8 cellular contexts compared by ENCODE assay signal in the genomic region with DNA sequence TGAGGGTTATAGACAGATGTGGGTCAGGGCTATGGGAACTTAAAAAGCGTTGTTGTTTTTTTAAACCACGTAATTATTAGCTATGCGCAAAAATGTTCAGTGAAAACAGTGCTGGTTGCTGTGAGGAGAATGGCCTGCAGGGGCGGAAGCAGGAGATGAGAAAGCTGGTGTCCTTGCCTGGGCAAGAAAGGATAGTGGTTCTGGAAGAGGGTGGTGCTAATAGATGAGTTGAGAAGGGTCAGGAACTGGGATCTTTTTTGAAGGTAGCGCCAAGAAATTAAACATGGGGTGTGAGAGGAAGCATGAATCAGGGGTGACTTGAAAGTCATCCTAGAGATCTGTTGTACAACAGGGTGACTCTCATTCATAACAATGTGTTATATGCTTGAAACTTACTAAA. TPM values are rescaled to one million over a fixed set of nuclear protein-coding genes. Genes with fewer than 3 reads are reported as not detected.
A peak's percentile ranks its signal among the peaks of the same experiment; 100 is the strongest.
DNase-seq lines count a peak whose midpoint lies in the region; ATAC-seq and TF ChIP-seq lines count a peak whose summit lies in the region.

No MANE protein-coding gene starts in this region.

- ATAC-seq in WTC11 (no peak), memory B cell (ENCODE audit: low read depth) (no peak), GM18502 (IDR thresholded peaks at IDR 0.05; ENCODE audit: poor library complexity, unreplicated experiment) (no peak)

- peaks cover 24% of the 10 kb centered on the region for H3K4me1 Mint-ChIP-seq in WTC11
- peaks cover 44% of the 10 kb centered on the region for H3K4me1 Mint-ChIP-seq in memory B cell

- H3K4me3 Mint-ChIP-seq in WTC11: no peak overlapping the region
- H3K4me3 Mint-ChIP-seq in memory B cell: no peak overlapping the region

- H3K9me3 Mint-ChIP-seq in WTC11 (no peaks in the 10 kb centered on the region), memory B cell (no peaks in the 10 kb centered on the region)

- H3K27ac Mint-ChIP-seq in WTC11 (peak overlapping the region; percentile 92), memory B cell (peak overlapping the region; percentile 85)

- H3K27me3 Mint-ChIP-seq in WTC11 (ENCODE audit: low read depth) (no peaks in the 10 kb centered on the region; the same call in 1 of the 2 replicates), memory B cell (no peaks in the 10 kb centered on the region)

- peaks cover 6% of the 10 kb centered on the region; the same call in 1 of the 2 replicates for H3K36me3 Mint-ChIP-seq in WTC11
- peaks cover 2% of the 10 kb centered on the region for H3K36me3 Mint-ChIP-seq in memory B cell

- DNase-seq in Caki2 (ENCODE audit: low read depth): peak; percentile 74
- peak; percentile 60 for DNase-seq in HS-27A (ENCODE audit: low read depth)
- no peak for DNase-seq in WTC11 (ENCODE audit: low spot score)
- DNase-seq in memory B cell (ENCODE audit: low spot score in 2 of 2): no peak
- DNase-seq in RPMI8226: no peak
- DNase-seq in NCI-H1417 treated with DMSO at 0.1 percent for 48 hours (lab: John Stamatoyannopoulos, UW): no peak
- DNase-seq in activated effector memory CD4-positive, alpha-beta T cell treated with Interleukin-2 at 50 U/mL for 16 hours: no peak

- in situ Hi-C loops in Caki2 (cut with HindIII; ENCODE audit: low pct_unique_long_range_greater_than_20kb, low sequenced_read_pairs): no loop called here

- POLR2A ChIA-PET in WTC11 (lab: Charles Lee): interaction anchor here (1.5 kb wide), 1 partner anchor 91 kb away, joined by 3 read pairs; no protein-coding TSS in a partner anchor

- CTCF ChIA-PET in WTC11 (lab: Charles Lee): interaction anchor here (1.0 to 1.9 kb wide), 11 partner anchors 9 to 91 kb away, joined by 3 to 16 read pairs (median 4); no protein-coding TSS in a partner anchor

- TF ChIP-seq CTCF in WTC11 (IDR thresholded peaks at IDR 0.05): no peak

TF ChIP-seq in WTC11, 78 proteins besides CTCF, POLR2A, EP300 and RAD21 (continues in another document):
- TF ChIP-seq, protein P1, sequence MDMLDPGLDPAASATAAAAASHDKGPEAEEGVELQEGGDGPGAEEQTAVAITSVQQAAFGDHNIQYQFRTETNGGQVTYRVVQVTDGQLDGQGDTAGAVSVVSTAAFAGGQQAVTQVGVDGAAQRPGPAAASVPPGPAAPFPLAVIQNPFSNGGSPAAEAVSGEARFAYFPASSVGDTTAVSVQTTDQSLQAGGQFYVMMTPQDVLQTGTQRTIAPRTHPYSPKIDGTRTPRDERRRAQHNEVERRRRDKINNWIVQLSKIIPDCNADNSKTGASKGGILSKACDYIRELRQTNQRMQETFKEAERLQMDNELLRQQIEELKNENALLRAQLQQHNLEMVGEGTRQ (CRISPR knock-in tag; IDR thresholded peaks at IDR 0.05): no peak
- TF ChIP-seq IRF2 (CRISPR knock-in tag; IDR thresholded peaks at IDR 0.05; ENCODE audit: borderline replicate concordance, low read depth) (no peak), PRRX2 (CRISPR knock-in tag; IDR thresholded peaks at IDR 0.05) (no peak), ZNF396 (CRISPR knock-in tag; IDR thresholded peaks at IDR 0.05; ENCODE audit: borderline replicate concordance) (no peak), ZNF232 (CRISPR knock-in tag; IDR thresholded peaks at IDR 0.05) (no peak), MXD4 (CRISPR knock-in tag; IDR thresholded peaks at IDR 0.05; ENCODE audit: borderline replicate concordance) (no peak), GRHL2 (CRISPR knock-in tag; IDR thresholded peaks at IDR 0.05; ENCODE audit: insufficient replicate concordance, severe bottlenecking) (no peak), ATF1 (CRISPR knock-in tag; IDR thresholded peaks at IDR 0.05) (no peak), FOXJ3 (CRISPR knock-in tag; IDR thresholded peaks at IDR 0.05; ENCODE audit: borderline replicate concordance) (no peak)
- TF ChIP-seq, protein P2, sequence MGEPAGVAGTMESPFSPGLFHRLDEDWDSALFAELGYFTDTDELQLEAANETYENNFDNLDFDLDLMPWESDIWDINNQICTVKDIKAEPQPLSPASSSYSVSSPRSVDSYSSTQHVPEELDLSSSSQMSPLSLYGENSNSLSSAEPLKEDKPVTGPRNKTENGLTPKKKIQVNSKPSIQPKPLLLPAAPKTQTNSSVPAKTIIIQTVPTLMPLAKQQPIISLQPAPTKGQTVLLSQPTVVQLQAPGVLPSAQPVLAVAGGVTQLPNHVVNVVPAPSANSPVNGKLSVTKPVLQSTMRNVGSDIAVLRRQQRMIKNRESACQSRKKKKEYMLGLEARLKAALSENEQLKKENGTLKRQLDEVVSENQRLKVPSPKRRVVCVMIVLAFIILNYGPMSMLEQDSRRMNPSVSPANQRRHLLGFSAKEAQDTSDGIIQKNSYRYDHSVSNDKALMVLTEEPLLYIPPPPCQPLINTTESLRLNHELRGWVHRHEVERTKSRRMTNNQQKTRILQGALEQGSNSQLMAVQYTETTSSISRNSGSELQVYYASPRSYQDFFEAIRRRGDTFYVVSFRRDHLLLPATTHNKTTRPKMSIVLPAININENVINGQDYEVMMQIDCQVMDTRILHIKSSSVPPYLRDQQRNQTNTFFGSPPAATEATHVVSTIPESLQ (CRISPR knock-in tag; IDR thresholded peaks at IDR 0.05): no peak
- TF ChIP-seq, protein P3, sequence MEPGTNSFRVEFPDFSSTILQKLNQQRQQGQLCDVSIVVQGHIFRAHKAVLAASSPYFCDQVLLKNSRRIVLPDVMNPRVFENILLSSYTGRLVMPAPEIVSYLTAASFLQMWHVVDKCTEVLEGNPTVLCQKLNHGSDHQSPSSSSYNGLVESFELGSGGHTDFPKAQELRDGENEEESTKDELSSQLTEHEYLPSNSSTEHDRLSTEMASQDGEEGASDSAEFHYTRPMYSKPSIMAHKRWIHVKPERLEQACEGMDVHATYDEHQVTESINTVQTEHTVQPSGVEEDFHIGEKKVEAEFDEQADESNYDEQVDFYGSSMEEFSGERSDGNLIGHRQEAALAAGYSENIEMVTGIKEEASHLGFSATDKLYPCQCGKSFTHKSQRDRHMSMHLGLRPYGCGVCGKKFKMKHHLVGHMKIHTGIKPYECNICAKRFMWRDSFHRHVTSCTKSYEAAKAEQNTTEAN (CRISPR knock-in tag; IDR thresholded peaks at IDR 0.05): no peak
- TF ChIP-seq, protein P4, sequence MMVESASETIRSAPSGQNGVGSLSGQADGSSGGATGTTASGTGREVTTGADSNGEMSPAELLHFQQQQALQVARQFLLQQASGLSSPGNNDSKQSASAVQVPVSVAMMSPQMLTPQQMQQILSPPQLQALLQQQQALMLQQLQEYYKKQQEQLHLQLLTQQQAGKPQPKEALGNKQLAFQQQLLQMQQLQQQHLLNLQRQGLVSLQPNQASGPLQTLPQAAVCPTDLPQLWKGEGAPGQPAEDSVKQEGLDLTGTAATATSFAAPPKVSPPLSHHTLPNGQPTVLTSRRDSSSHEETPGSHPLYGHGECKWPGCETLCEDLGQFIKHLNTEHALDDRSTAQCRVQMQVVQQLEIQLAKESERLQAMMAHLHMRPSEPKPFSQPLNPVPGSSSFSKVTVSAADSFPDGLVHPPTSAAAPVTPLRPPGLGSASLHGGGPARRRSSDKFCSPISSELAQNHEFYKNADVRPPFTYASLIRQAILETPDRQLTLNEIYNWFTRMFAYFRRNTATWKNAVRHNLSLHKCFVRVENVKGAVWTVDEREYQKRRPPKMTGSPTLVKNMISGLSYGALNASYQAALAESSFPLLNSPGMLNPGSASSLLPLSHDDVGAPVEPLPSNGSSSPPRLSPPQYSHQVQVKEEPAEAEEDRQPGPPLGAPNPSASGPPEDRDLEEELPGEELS (CRISPR knock-in tag; IDR thresholded peaks at IDR 0.05): no peak
- TF ChIP-seq, protein P5, sequence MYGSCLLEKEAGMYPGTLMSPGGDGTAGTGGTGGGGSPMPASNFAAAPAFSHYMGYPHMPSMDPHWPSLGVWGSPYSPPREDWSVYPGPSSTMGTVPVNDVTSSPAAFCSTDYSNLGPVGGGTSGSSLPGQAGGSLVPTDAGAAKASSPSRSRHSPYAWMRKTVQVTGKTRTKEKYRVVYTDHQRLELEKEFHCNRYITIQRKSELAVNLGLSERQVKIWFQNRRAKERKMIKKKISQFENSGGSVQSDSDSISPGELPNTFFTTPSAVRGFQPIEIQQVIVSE (CRISPR knock-in tag; IDR thresholded peaks at IDR 0.05; ENCODE audit: borderline replicate concordance): no peak
- TF ChIP-seq, protein P6, sequence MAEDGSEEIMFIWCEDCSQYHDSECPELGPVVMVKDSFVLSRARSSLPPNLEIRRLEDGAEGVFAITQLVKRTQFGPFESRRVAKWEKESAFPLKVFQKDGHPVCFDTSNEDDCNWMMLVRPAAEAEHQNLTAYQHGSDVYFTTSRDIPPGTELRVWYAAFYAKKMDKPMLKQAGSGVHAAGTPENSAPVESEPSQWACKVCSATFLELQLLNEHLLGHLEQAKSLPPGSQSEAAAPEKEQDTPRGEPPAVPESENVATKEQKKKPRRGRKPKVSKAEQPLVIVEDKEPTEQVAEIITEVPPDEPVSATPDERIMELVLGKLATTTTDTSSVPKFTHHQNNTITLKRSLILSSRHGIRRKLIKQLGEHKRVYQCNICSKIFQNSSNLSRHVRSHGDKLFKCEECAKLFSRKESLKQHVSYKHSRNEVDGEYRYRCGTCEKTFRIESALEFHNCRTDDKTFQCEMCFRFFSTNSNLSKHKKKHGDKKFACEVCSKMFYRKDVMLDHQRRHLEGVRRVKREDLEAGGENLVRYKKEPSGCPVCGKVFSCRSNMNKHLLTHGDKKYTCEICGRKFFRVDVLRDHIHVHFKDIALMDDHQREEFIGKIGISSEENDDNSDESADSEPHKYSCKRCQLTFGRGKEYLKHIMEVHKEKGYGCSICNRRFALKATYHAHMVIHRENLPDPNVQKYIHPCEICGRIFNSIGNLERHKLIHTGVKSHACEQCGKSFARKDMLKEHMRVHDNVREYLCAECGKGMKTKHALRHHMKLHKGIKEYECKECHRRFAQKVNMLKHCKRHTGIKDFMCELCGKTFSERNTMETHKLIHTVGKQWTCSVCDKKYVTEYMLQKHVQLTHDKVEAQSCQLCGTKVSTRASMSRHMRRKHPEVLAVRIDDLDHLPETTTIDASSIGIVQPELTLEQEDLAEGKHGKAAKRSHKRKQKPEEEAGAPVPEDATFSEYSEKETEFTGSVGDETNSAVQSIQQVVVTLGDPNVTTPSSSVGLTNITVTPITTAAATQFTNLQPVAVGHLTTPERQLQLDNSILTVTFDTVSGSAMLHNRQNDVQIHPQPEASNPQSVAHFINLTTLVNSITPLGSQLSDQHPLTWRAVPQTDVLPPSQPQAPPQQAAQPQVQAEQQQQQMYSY (CRISPR knock-in tag; IDR thresholded peaks at IDR 0.05): no peak

RNA-seq across cellular contexts. Expression of a gene that starts 4.8 kb away (rescaled TPM):
- 23.4 and 35.9 TPM in 2 replicates for total RNA-seq in Caki2 (2014; rRNA removed; shearing (Covaris generic); ENCODE audit: low replicate concordance)
- total RNA-seq in WTC11 (2021): 25.7 to 39.6 TPM (median 34.3 TPM) in 3 replicates

RNA-seq across cellular contexts. Expression of a gene that starts 21.3 kb away (rescaled TPM):
- total RNA-seq in Caki2 (2014; rRNA removed; shearing (Covaris generic); ENCODE audit: low replicate concordance): 10.7 and 15.4 TPM in 2 replicates
- 0.76 to 1.1 TPM (median 0.98 TPM) in 3 replicates for total RNA-seq in WTC11 (2021)

RNA-seq across cellular contexts. Expression of a gene that starts 42.7 kb away (rescaled TPM):
- total RNA-seq in Caki2 (2014; rRNA removed; shearing (Covaris generic); ENCODE audit: low replicate concordance): 9.5 TPM in 1 of 2 replicates, not detected in the other
- 0.39 to 0.78 TPM (median 0.46 TPM) in 3 replicates for total RNA-seq in WTC11 (2021)

RNA-seq across cellular contexts. Expression of a gene that starts 43.6 kb away (rescaled TPM):
- not detected in 2 replicates for total RNA-seq in Caki2 (2014; rRNA removed; shearing (Covaris generic); ENCODE audit: low replicate concordance)
- not detected in 3 replicates for total RNA-seq in WTC11 (2021)

Comparison
In these comparisons a context has a peak if more than half of its experiments do, and no peak if none do; other contexts are left out.
1. DNase-seq: peak in Caki2 (single experiment) and HS-27A (single experiment); none in WTC11 (single experiment), memory B cell (0 of 2), RPMI8226 (single experiment), NCI-H1417 treated with DMSO at 0.1 percent for 48 hours (single experiment) and activated effector memory CD4-positive, alpha-beta T cell treated with Interleukin-2 at 50 U/mL for 16 hours (single experiment).